8 cellular contexts compared by ENCODE assay signal in genomic region chr9:130713286-130713975, GRCh38. TPM values are rescaled to one million over a fixed set of nuclear protein-coding genes. Genes with fewer than 3 reads are reported as not detected.
A peak's percentile ranks its signal among the peaks of the same experiment; 100 is the strongest.
DNase-seq lines count a peak whose midpoint lies in the region; ATAC-seq and TF ChIP-seq lines count a peak whose summit lies in the region.

No MANE protein-coding gene starts in this region.

- H3K9me3 ChIP-seq in endodermal cell (ENCODE audit: control insufficient read depth, low read length) (no peaks in the 10 kb centered on the region), mucosa of rectum (ENCODE audit: control insufficient read depth in 2 of 2, low read length in 2 of 2) (no peaks in the 10 kb centered on the region)

- H3K27me3 Mint-ChIP-seq in endodermal cell (ENCODE audit: insufficient read depth) = no peaks in the 10 kb centered on the region

- H3K4me1 Mint-ChIP-seq in endodermal cell = peaks cover 25% of the 10 kb centered on the region

- no peaks in the 10 kb centered on the region for H3K9me3 Mint-ChIP-seq in endodermal cell

- H3K4me3 ChIP-seq in endodermal cell (ENCODE audit: low read length) = peak overlapping the region; percentile 89
- peak overlapping the region; percentile 81 to 88 for H3K4me3 ChIP-seq in mucosa of rectum (ENCODE audit: low read length in 2 of 2)

- H3K9ac ChIP-seq in endodermal cell (ENCODE audit: extremely low read depth, low read length, poor library complexity, severe bottlenecking) = peak overlapping the region; percentile 84
- peak overlapping the region; percentile 83 to 92 for H3K9ac ChIP-seq in mucosa of rectum (ENCODE audit: low read depth in 1 of 2, low read length in 2 of 2)

- H3K36me3 ChIP-seq in endodermal cell (ENCODE audit: control insufficient read depth, insufficient read depth, low read length) (no peaks in the 10 kb centered on the region), mucosa of rectum (ENCODE audit: control insufficient read depth in 2 of 2, insufficient read depth in 2 of 2, low read length in 2 of 2) (no peaks in the 10 kb centered on the region)

- WGBS in endodermal cell (ENCODE audit: insufficient coverage in 1 of 2, insufficient read length in 1 of 2), 2 experiments = 0 to 1% methylated on average over 11 to 37 of the region's 37 CpGs

- H3K27me3 ChIP-seq in endodermal cell (ENCODE audit: control insufficient read depth, insufficient read depth, low read length, poor library complexity, severe bottlenecking) (no peaks in the 10 kb centered on the region), mucosa of rectum (ENCODE audit: control insufficient read depth in 2 of 2, insufficient read depth in 2 of 2, low read length in 2 of 2) (no peaks in the 10 kb centered on the region)

- no peak for TF ChIP-seq CTCF in endodermal cell (conservative IDR thresholded peaks at IDR 0.05)

- no peaks in the 10 kb centered on the region for H3K4me1 ChIP-seq in endodermal cell (ENCODE audit: control insufficient read depth, insufficient read depth, low read length)
- peaks cover 14 to 20% of the 10 kb centered on the region in 2 donors for H3K4me1 ChIP-seq in mucosa of rectum (ENCODE audit: control insufficient read depth in 2 of 2, insufficient read depth in 2 of 2, low read length in 2 of 2)

- H3K36me3 Mint-ChIP-seq in endodermal cell (ENCODE audit: low read depth) = no peaks in the 10 kb centered on the region

- peak overlapping the region; percentile 88 for H3K27ac Mint-ChIP-seq in endodermal cell

- DNase-seq in stimulated activated CD4-positive, alpha-beta T cell treated with anti-CD3 and anti-CD28 coated beads, Interleukin-15, amount 100 ng/mL, for 24 hours = peak; percentile 31
- DNase-seq in stimulated activated CD4-positive, alpha-beta T cell treated with anti-CD3 and anti-CD28 coated beads, Interleukin-1b, Interleukin-23, amount 100 ng/mL, for 48 hours = no peak
- DNase-seq in SK-MEL-5 (ENCODE audit: low read depth, low spot score) = peak; percentile 31
- peak; percentile 66 for DNase-seq in endodermal cell
- no peak for DNase-seq in NCI-H1048 (lab: John Stamatoyannopoulos, UW)
- no peak for DNase-seq in 8988T

- ATAC-seq in GM21619 (IDR thresholded peaks at IDR 0.05; ENCODE audit: unreplicated experiment) = no peak

- H3K27ac ChIP-seq in endodermal cell (ENCODE audit: low read depth, low read length) (peak overlapping the region; percentile 96), mucosa of rectum (ENCODE audit: low read depth in 2 of 2, low read length in 2 of 2) (peak overlapping the region; percentile 96)

- in situ Hi-C loops in SK-MEL-5 (cut with HindIII; ENCODE audit: low pct_unique_long_range_greater_than_20kb, low sequenced_read_pairs) = no loop called here

- H3K4me3 Mint-ChIP-seq in endodermal cell = peak overlapping the region; percentile 92

RNA-seq across cellular contexts. Expression of gene EXOSC2, which starts 19.9 kb away (rescaled TPM):
- 41.3 and 46.7 TPM in 2 replicates for total RNA-seq in SK-MEL-5 (2014; rRNA removed; shearing (Covaris generic))
- polyA plus RNA-seq in SK-MEL-5 (2015; cell fraction: cytosol; rRNA removed) = 45.6 and 51.9 TPM in 2 replicates
- polyA plus RNA-seq in SK-MEL-5 (2015; cell fraction: nucleus; rRNA removed) = 112 and 150 TPM in 2 replicates
- total RNA-seq in endodermal cell = 10 to 100 TPM; 47.8 to 74.0 TPM
- 37.7 TPM for polyA plus RNA-seq in endodermal cell (2013, experiment 1 of 2)
- 37.3 TPM for polyA plus RNA-seq in endodermal cell (2013, experiment 2 of 2)

RNA-seq across cellular contexts. Expression of gene PRDM12, which starts 49.0 kb away (rescaled TPM):
- not detected in 2 replicates for total RNA-seq in SK-MEL-5 (2014; rRNA removed; shearing (Covaris generic))
- 0.23 and 0.96 TPM in 2 replicates for polyA plus RNA-seq in SK-MEL-5 (2015; cell fraction: cytosol; rRNA removed)
- polyA plus RNA-seq in SK-MEL-5 (2015; cell fraction: nucleus; rRNA removed) = 0.41 TPM in 1 of 2 replicates, not detected in the other
- not detected for total RNA-seq in endodermal cell
- 5.8 TPM for polyA plus RNA-seq in endodermal cell (2013, experiment 1 of 2)
- 5.3 TPM for polyA plus RNA-seq in endodermal cell (2013, experiment 2 of 2)

Comparison
In these comparisons a context has a peak if more than half of its experiments do, and no peak if none do; other contexts are left out.
1. DNase-seq: peak in stimulated activated CD4-positive, alpha-beta T cell treated with anti-CD3 and anti-CD28 coated beads, Interleukin-15, amount 100 ng/mL, for 24 hours (single experiment), SK-MEL-5 (single experiment) and endodermal cell (single experiment); none in stimulated activated CD4-positive, alpha-beta T cell treated with anti-CD3 and anti-CD28 coated beads, Interleukin-1b, Interleukin-23, amount 100 ng/mL, for 48 hours (single experiment), NCI-H1048 (single experiment) and 8988T (single experiment).